1 cellular context compared by ENCODE assay signal in the genomic region with DNA sequence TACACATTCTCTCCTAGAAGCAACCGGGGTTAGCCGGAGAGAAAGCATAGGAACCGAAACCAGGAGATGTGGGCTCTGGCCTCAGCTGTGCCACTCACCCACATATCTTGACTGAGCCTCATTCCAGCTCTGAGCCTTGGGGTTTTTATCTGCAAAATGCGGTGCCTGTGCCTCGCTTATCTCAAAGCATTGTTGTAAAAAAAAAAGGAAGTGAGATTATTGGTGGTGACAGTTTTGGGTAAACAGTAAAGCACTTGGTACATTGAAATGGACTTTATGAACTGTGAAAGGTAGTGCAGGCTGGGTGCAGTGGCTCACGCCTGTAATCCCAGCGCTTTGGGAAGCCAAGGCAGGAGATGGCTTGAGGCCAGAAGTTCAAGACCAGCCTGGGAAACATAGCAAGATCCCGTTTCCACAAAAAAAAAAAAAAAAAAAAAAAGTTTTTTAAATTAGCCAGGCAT.
A peak's percentile ranks its signal among the peaks of the same experiment; 100 is the strongest.
TF ChIP-seq lines count a peak whose summit lies in the region.

No MANE protein-coding gene starts in this region.

TF ChIP-seq in K562, 482 proteins besides CTCF, POLR2A, EP300 and RAD21 (continued from another document and continues in another):
- no peak for TF ChIP-seq ZNF785 (CRISPR knock-in tag; IDR thresholded peaks at IDR 0.05)
- TF ChIP-seq, protein P1, sequence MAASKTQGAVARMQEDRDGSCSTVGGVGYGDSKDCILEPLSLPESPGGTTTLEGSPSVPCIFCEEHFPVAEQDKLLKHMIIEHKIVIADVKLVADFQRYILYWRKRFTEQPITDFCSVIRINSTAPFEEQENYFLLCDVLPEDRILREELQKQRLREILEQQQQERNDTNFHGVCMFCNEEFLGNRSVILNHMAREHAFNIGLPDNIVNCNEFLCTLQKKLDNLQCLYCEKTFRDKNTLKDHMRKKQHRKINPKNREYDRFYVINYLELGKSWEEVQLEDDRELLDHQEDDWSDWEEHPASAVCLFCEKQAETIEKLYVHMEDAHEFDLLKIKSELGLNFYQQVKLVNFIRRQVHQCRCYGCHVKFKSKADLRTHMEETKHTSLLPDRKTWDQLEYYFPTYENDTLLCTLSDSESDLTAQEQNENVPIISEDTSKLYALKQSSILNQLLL (CRISPR knock-in tag; IDR thresholded peaks at IDR 0.05; ENCODE audit: borderline replicate concordance), result no peak
- peak; percentile 98 for TF ChIP-seq MEIS2 (IDR thresholded peaks at IDR 0.05; ENCODE audit: partially characterized antibody)
- TF ChIP-seq, protein P2, sequence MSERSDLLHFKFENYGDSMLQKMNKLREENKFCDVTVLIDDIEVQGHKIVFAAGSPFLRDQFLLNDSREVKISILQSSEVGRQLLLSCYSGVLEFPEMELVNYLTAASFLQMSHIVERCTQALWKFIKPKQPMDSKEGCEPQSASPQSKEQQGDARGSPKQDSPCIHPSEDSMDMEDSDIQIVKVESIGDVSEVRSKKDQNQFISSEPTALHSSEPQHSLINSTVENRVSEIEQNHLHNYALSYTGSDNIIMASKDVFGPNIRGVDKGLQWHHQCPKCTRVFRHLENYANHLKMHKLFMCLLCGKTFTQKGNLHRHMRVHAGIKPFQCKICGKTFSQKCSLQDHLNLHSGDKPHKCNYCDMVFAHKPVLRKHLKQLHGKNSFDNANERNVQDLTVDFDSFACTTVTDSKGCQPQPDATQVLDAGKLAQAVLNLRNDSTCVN (CRISPR knock-in tag; IDR thresholded peaks at IDR 0.05), result no peak
- TF ChIP-seq, protein P3, sequence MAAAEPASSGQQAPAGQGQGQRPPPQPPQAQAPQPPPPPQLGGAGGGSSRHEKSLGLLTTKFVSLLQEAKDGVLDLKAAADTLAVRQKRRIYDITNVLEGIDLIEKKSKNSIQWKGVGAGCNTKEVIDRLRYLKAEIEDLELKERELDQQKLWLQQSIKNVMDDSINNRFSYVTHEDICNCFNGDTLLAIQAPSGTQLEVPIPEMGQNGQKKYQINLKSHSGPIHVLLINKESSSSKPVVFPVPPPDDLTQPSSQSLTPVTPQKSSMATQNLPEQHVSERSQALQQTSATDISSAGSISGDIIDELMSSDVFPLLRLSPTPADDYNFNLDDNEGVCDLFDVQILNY (CRISPR knock-in tag; IDR thresholded peaks at IDR 0.05), result 0 out of 2 replicates have a peak, but pooled peaks have one; percentile 44
- TF ChIP-seq SRSF9 (IDR thresholded peaks at IDR 0.05; ENCODE audit: borderline replicate concordance, low read depth, low read length), result no peak
- TF ChIP-seq RFX7 (CRISPR knock-in tag; IDR thresholded peaks at IDR 0.05), result no peak
- TF ChIP-seq SP2 (IDR thresholded peaks at IDR 0.05; ENCODE audit: extremely low read depth, low read depth, low read length, poor library complexity, severe bottlenecking), result no peak
- TF ChIP-seq XRCC4 (IDR thresholded peaks at IDR 0.05; ENCODE audit: extremely low read depth, insufficient read depth, insufficient read length), result no peak
- TF ChIP-seq, protein P4, sequence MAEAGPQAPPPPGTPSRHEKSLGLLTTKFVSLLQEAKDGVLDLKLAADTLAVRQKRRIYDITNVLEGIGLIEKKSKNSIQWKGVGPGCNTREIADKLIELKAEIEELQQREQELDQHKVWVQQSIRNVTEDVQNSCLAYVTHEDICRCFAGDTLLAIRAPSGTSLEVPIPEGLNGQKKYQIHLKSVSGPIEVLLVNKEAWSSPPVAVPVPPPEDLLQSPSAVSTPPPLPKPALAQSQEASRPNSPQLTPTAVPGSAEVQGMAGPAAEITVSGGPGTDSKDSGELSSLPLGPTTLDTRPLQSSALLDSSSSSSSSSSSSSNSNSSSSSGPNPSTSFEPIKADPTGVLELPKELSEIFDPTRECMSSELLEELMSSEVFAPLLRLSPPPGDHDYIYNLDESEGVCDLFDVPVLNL (CRISPR knock-in tag; IDR thresholded peaks at IDR 0.05; ENCODE audit: low read depth), result no peak
- no peak for TF ChIP-seq EHMT2 (IDR thresholded peaks at IDR 0.05)
- TF ChIP-seq YBX1 (IDR thresholded peaks at IDR 0.05), result no peak
- TF ChIP-seq NONO (IDR thresholded peaks at IDR 0.05; ENCODE audit: low read depth in 2 of 2, low read length in 1 of 2), result peak in 1 of 2 experiments; percentile 70; a peak in 1 of 4 replicates
- TF ChIP-seq IFI16 (CRISPR knock-in tag; IDR thresholded peaks at IDR 0.05), result no peak
- no peak for TF ChIP-seq ARID3B (CRISPR knock-in tag; IDR thresholded peaks at IDR 0.05; ENCODE audit: borderline replicate concordance)
- TF ChIP-seq ZNF324 (CRISPR knock-in tag; IDR thresholded peaks at IDR 0.05), result no peak
- TF ChIP-seq KDM2B (CRISPR knock-in tag; IDR thresholded peaks at IDR 0.05), result no peak
- TF ChIP-seq HIVEP1 (CRISPR knock-in tag; IDR thresholded peaks at IDR 0.05), result no peak
- TF ChIP-seq, protein P5, sequence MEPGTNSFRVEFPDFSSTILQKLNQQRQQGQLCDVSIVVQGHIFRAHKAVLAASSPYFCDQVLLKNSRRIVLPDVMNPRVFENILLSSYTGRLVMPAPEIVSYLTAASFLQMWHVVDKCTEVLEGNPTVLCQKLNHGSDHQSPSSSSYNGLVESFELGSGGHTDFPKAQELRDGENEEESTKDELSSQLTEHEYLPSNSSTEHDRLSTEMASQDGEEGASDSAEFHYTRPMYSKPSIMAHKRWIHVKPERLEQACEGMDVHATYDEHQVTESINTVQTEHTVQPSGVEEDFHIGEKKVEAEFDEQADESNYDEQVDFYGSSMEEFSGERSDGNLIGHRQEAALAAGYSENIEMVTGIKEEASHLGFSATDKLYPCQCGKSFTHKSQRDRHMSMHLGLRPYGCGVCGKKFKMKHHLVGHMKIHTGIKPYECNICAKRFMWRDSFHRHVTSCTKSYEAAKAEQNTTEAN (CRISPR knock-in tag; IDR thresholded peaks at IDR 0.05), result no peak
- peak; percentile 67 for TF ChIP-seq PYGO2 (tag; IDR thresholded peaks at IDR 0.05)
- no peak for TF ChIP-seq DDX20 (tag; IDR thresholded peaks at IDR 0.05; ENCODE audit: low read depth)
- TF ChIP-seq MTA1 (IDR thresholded peaks at IDR 0.05; ENCODE audit: borderline replicate concordance), result peak; percentile 89
- TF ChIP-seq ELF1 (tag; IDR thresholded peaks at IDR 0.05), result no peak
- no peak for TF ChIP-seq KDM5B (IDR thresholded peaks at IDR 0.05; ENCODE audit: insufficient replicate concordance, low read depth, low read length)
- no peak for TF ChIP-seq MCM3 (IDR thresholded peaks at IDR 0.05)
- TF ChIP-seq CSDE1 (IDR thresholded peaks at IDR 0.05), result no peak
- 0 out of 2 replicates have a peak, but pooled peaks have one; percentile 27 for TF ChIP-seq ZNF134 (CRISPR knock-in tag; conservative IDR thresholded peaks at IDR 0.05)
- TF ChIP-seq, protein P6, sequence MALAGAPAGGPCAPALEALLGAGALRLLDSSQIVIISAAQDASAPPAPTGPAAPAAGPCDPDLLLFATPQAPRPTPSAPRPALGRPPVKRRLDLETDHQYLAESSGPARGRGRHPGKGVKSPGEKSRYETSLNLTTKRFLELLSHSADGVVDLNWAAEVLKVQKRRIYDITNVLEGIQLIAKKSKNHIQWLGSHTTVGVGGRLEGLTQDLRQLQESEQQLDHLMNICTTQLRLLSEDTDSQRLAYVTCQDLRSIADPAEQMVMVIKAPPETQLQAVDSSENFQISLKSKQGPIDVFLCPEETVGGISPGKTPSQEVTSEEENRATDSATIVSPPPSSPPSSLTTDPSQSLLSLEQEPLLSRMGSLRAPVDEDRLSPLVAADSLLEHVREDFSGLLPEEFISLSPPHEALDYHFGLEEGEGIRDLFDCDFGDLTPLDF (CRISPR knock-in tag; IDR thresholded peaks at IDR 0.05), result no peak; the same call in 1 of the 2 replicates
- no peak for TF ChIP-seq E2F8 (IDR thresholded peaks at IDR 0.05; ENCODE audit: low read depth, partially characterized antibody)
- TF ChIP-seq ZNF76 (CRISPR knock-in tag; IDR thresholded peaks at IDR 0.05; ENCODE audit: borderline replicate concordance), result no peak
- no peak for TF ChIP-seq HINFP (tag; conservative IDR thresholded peaks at IDR 0.05; ENCODE audit: low read depth)
- no peak for TF ChIP-seq POLR2B (IDR thresholded peaks at IDR 0.05; ENCODE audit: low read depth, partially characterized antibody)
- TF ChIP-seq E4F1 (CRISPR knock-in tag; IDR thresholded peaks at IDR 0.05; ENCODE audit: borderline replicate concordance), result no peak
- TF ChIP-seq ZNF124 (CRISPR knock-in tag; IDR thresholded peaks at IDR 0.05), result no peak
- TF ChIP-seq ARID4B (CRISPR knock-in tag; IDR thresholded peaks at IDR 0.05), result no peak
- no peak for TF ChIP-seq POLR2H (tag; IDR thresholded peaks at IDR 0.05; ENCODE audit: low read depth)
- TF ChIP-seq ZNF766 (CRISPR knock-in tag; conservative IDR thresholded peaks at IDR 0.05), result peak; percentile 85
